21 cellular contexts compared by ENCODE assay signal in genomic region chr9:8961186-8961666, GRCh38.
DNase-seq lines count a peak whose midpoint lies in the region; ATAC-seq and TF ChIP-seq lines count a peak whose summit lies in the region.
"Had no signal": no experiment of that assay in that cellular context is flagged by ENCODE, and none has a peak within 500 bp of the region (broad histone marks: within the 10 kb centered on the region; RNA-seq: fewer than 3 reads in every experiment).

No MANE protein-coding gene starts in this region.

- no peak for ATAC-seq in WTC11
- ATAC-seq in omental fat pad (ENCODE audit: low FRiP score): peak; percentile 72
- no peak for ATAC-seq in activated T-cell treated with anti-CD3 and anti-CD28 coated beads, Interleukin-2, amount 50 U/mL, for 4 hours
- ATAC-seq: left lung had no signal

- peaks cover 0 to 5% (median 0%) of the 10 kb centered on the region in 4 donors for H3K4me1 ChIP-seq in tibial nerve
- no peaks in the 10 kb centered on the region for H3K4me1 ChIP-seq in GM23248 (ENCODE audit: insufficient read depth)
- H3K4me1 ChIP-seq: left lung, SJCRH30, suprapubic skin had no signal

- no peak overlapping the region for H3K27ac Mint-ChIP-seq in WTC11
- H3K27ac Mint-ChIP-seq: activated naive CD4-positive, alpha-beta T cell treated with anti-CD3 and anti-CD28 coated beads for 36 hours; naive B cell had no signal

- in situ Hi-C loops in GM23248 (cut with MboI): no loop called here

- 43 to 47% methylated on average over 3 of the region's 3 CpGs for WGBS in tibial nerve, 2 donors
- WGBS in GM23248 (ENCODE audit: low coverage in 1 of 2, low lambda C conversion rate in 2 of 2, missing lambda C conversion rate in 2 of 2), 2 experiments: 3 to 14% methylated on average over 3 of the region's 3 CpGs

- no peak for DNase-seq in WTC11 (ENCODE audit: low spot score)
- peak; percentile 73 for DNase-seq in cardiac septum (ENCODE audit: low spot score)
- DNase-seq in omental fat pad (ENCODE audit: low spot score): no peak
- peak; percentile 33 to 74 for DNase-seq in tibial nerve (ENCODE audit: low spot score in 2 of 2)
- DNase-seq in activated naive CD4-positive, alpha-beta T cell treated with Interleukin-2 at 50 U/mL for 16 hours: no peak
- no peak for DNase-seq in NCI-H524 (lab: John Stamatoyannopoulos, UW)
- DNase-seq in activated T-cell treated with anti-CD3 and anti-CD28 coated beads, Interleukin-2, amount 50 U/mL, for 4 hours: no peak
- DNase-seq in GM23248: no peak
- DNase-seq: activated CD4-positive, alpha-beta T cell treated with anti-CD3 and anti-CD28 coated beads for 4 hours; activated CD8-positive, alpha-beta memory T cell treated with anti-CD3 and anti-CD28 coated beads, Interleukin-2, amount 50 U/mL, for 48 hours; activated naive CD4-positive, alpha-beta T cell treated with anti-CD3 and anti-CD28 coated beads for 36 hours; brain microvascular endothelial cell; H7; Karpas-422; left lung; naive B cell; NCI-H1417 treated with DMSO at 0.1 percent for 48 hours; NCI-H345; SJCRH30; stimulated activated CD4-positive, alpha-beta T cell treated with anti-CD3 and anti-CD28 coated beads, Interleukin-2, amount 100 ng/mL, for 48 hours had no signal

- H2AFZ ChIP-seq in GM23248: no peak overlapping the region

- no peaks in the 10 kb centered on the region for H3K36me3 ChIP-seq in tibial nerve
- H3K36me3 ChIP-seq in GM23248 (ENCODE audit: low read depth): no peaks in the 10 kb centered on the region
- H3K36me3 ChIP-seq: brain microvascular endothelial cell, left lung, SJCRH30, suprapubic skin had no signal

- H3K9ac ChIP-seq in GM23248: no peak overlapping the region

- H3F3A ChIP-seq in GM23248 (ENCODE audit: insufficient read depth): no peaks in the 10 kb centered on the region

- no peak for TF ChIP-seq POLR2A in tibial nerve (IDR thresholded peaks at IDR 0.05)

- intact Hi-C loops in cardiac septum (cut with DNase I): no loop called here

- CTCF ChIA-PET in WTC11 (lab: Charles Lee): no interaction called here

- no peaks in the 10 kb centered on the region for H3K36me3 Mint-ChIP-seq in WTC11
- no peaks in the 10 kb centered on the region for H3K36me3 Mint-ChIP-seq in activated T-cell treated with anti-CD3 and anti-CD28 coated beads, Interleukin-2, amount 50 U/mL, for 4 hours (ENCODE audit: insufficient read depth)
- H3K36me3 Mint-ChIP-seq: naive B cell had no signal

- no peaks in the 10 kb centered on the region for H3K9me2 ChIP-seq in GM23248 (ENCODE audit: insufficient read depth)

- TF ChIP-seq CTCF in WTC11 (IDR thresholded peaks at IDR 0.05) (no peak), omental fat pad (IDR thresholded peaks at IDR 0.05) (no peak), tibial nerve (IDR thresholded peaks at IDR 0.05) (no peak)

- TF ChIP-seq EP300 in tibial nerve (IDR thresholded peaks at IDR 0.05): peak in 1 of 2 donors; percentile 87

- H3K9me3 ChIP-seq in tibial nerve (no peaks in the 10 kb centered on the region), GM23248 (ENCODE audit: low read depth) (no peaks in the 10 kb centered on the region)
- H3K9me3 ChIP-seq: left lung, SJCRH30, suprapubic skin had no signal

- POLR2A ChIA-PET in WTC11 (lab: Charles Lee): no interaction called here

- H3K9me3 Mint-ChIP-seq in WTC11: no peaks in the 10 kb centered on the region
- peaks cover 19% of the 10 kb centered on the region for H3K9me3 Mint-ChIP-seq in activated T-cell treated with anti-CD3 and anti-CD28 coated beads, Interleukin-2, amount 50 U/mL, for 4 hours

- H3K27me3 ChIP-seq in tibial nerve: no peaks in the 10 kb centered on the region
- no peaks in the 10 kb centered on the region for H3K27me3 ChIP-seq in GM23248 (replicated peaks; ENCODE audit: insufficient read depth)
- H3K27me3 ChIP-seq: brain microvascular endothelial cell, left lung, SJCRH30, suprapubic skin had no signal

- no peak overlapping the region for H3K4me3 Mint-ChIP-seq in WTC11
- H3K4me3 Mint-ChIP-seq in activated T-cell treated with anti-CD3 and anti-CD28 coated beads, Interleukin-2, amount 50 U/mL, for 4 hours: no peak overlapping the region
- H3K4me3 Mint-ChIP-seq: activated naive CD4-positive, alpha-beta T cell treated with anti-CD3 and anti-CD28 coated beads for 36 hours; naive B cell had no signal

- H3K27me3 Mint-ChIP-seq in WTC11 (ENCODE audit: low read depth): no peaks in the 10 kb centered on the region
- H3K27me3 Mint-ChIP-seq in activated T-cell treated with anti-CD3 and anti-CD28 coated beads, Interleukin-2, amount 50 U/mL, for 4 hours (ENCODE audit: low read depth): no peaks in the 10 kb centered on the region

- no peak overlapping the region for H3K4me3 ChIP-seq in tibial nerve
- H3K4me3 ChIP-seq in GM23248: no peak overlapping the region
- H3K4me3 ChIP-seq: left lung, SJCRH30, suprapubic skin had no signal

- H3K79me2 ChIP-seq in GM23248 (ENCODE audit: insufficient read depth): no peaks in the 10 kb centered on the region

- H3K4me1 Mint-ChIP-seq in WTC11: peaks cover 9% of the 10 kb centered on the region
- H3K4me1 Mint-ChIP-seq in activated T-cell treated with anti-CD3 and anti-CD28 coated beads, Interleukin-2, amount 50 U/mL, for 4 hours (ENCODE audit: low read depth): no peaks in the 10 kb centered on the region
- H3K4me1 Mint-ChIP-seq: naive B cell had no signal

- H3K27ac ChIP-seq in tibial nerve (peak overlapping the region in 2 of 4 donors; percentile 11 to 36), GM23248 (no peak overlapping the region)
- H3K27ac ChIP-seq: brain microvascular endothelial cell, left lung, SJCRH30, suprapubic skin had no signal

- no peak overlapping the region for H3K4me2 ChIP-seq in GM23248 (ENCODE audit: unreplicated experiment)

- no peaks in the 10 kb centered on the region for H4K20me1 ChIP-seq in GM23248 (ENCODE audit: insufficient read depth)

TF ChIP-seq in WTC11, 78 proteins besides CTCF, POLR2A, EP300 and RAD21:
- TF ChIP-seq GABPB1 (CRISPR knock-in tag; IDR thresholded peaks at IDR 0.05): peak; percentile 96
- no peak for TF ChIP-seq ZNF263 (CRISPR knock-in tag; IDR thresholded peaks at IDR 0.05; ENCODE audit: low read depth)
- peak; percentile 51; the same call in 1 of the 2 replicates for TF ChIP-seq MAX (CRISPR knock-in tag; IDR thresholded peaks at IDR 0.05)
- TF ChIP-seq CREM (CRISPR knock-in tag; IDR thresholded peaks at IDR 0.05): no peak

Comparison
In these comparisons a context has a peak if more than half of its experiments do, and no peak if none do; other contexts are left out.
1. DNase-seq: peak in cardiac septum (single experiment) and tibial nerve (2 of 2); none in WTC11 (single experiment), omental fat pad (single experiment), activated naive CD4-positive, alpha-beta T cell treated with Interleukin-2 at 50 U/mL for 16 hours (single experiment), NCI-H524 (0 of 2), activated T-cell treated with anti-CD3 and anti-CD28 coated beads, Interleukin-2, amount 50 U/mL, for 4 hours (single experiment) and GM23248 (single experiment).